Comparison of ENCODE assay signal across 8 cellular contexts in genomic region chr7:75485979-75486643, GRCh38. TPM values are rescaled to one million over a fixed set of nuclear protein-coding genes. Genes with fewer than 3 reads are reported as not detected.
A peak's percentile ranks its signal among the peaks of the same experiment; 100 is the strongest.
DNase-seq lines count a peak whose midpoint lies in the region; ATAC-seq and TF ChIP-seq lines count a peak whose summit lies in the region.
"Not testable (repeated sequence)": the region's sequence is repeated elsewhere in the genome, so short reads cannot be mapped to it uniquely, and the experiment has no call there.

Gene POM121C (minus strand): TSS chr7:75486299. CDS start chr7:75441496, 44,803 bp downstream.

- DNase-seq in NCI-H187 (lab: John Stamatoyannopoulos, UW) (peak; percentile 58 to 80), T-helper 2 cell (peak; percentile 54 to 94 (median 79)), right cardiac atrium (peak; percentile 96 to 98 (median 97)), vagina (ENCODE audit: extremely low spot score in 2 of 2) (peak; percentile 94 to 95)

- TF ChIP-seq POLR2A in vagina (IDR thresholded peaks at IDR 0.05) = not testable (repeated sequence)

- H3K36me3 ChIP-seq in rectal smooth muscle tissue (ENCODE audit: control insufficient read depth, insufficient read depth, low read length); vagina: not testable (repeated sequence)

- H3K4me1 ChIP-seq in right cardiac atrium (ENCODE audit: control insufficient read depth, insufficient read depth, low read length); rectal smooth muscle tissue (ENCODE audit: control insufficient read depth, insufficient read depth, low read length); vagina: not testable (repeated sequence)

- ATAC-seq in GM18502 (IDR thresholded peaks at IDR 0.05; ENCODE audit: poor library complexity, unreplicated experiment) (peak; percentile 99), HG02943 (IDR thresholded peaks at IDR 0.05; ENCODE audit: low read depth, unreplicated experiment) (peak; percentile 96), right cardiac atrium (peak; percentile 100)

- H3K9me3 ChIP-seq in right cardiac atrium (ENCODE audit: control insufficient read depth, low read length); vagina: not testable (repeated sequence)

- intact Hi-C loops in right cardiac atrium (cut with DNase I); vagina (cut with DNase I): not testable (repeated sequence)

- peak within 1 kb of the TSS; percentile 16 for H3K9ac ChIP-seq in rectal smooth muscle tissue (ENCODE audit: low read length)

- not testable (repeated sequence) for H3K27me3 ChIP-seq in right cardiac atrium (ENCODE audit: control insufficient read depth, insufficient read depth); rectal smooth muscle tissue (ENCODE audit: control insufficient read depth, insufficient read depth, low read length); vagina

- TF ChIP-seq CTCF in vagina (IDR thresholded peaks at IDR 0.05) = not testable (repeated sequence)

- peak within 1 kb of the TSS; percentile 83 for H3K4me3 ChIP-seq in right cardiac atrium (ENCODE audit: low read length)
- H3K4me3 ChIP-seq in rectal smooth muscle tissue (ENCODE audit: low read length) = peak within 1 kb of the TSS; percentile 70
- peak within 1 kb of the TSS; percentile 63 to 69 for H3K4me3 ChIP-seq in vagina

- WGBS in right cardiac atrium = under 1% methylated on average over 49 of the region's 49 CpGs

- H3K27ac ChIP-seq in angular gyrus (ENCODE audit: low read depth, low read length) (peak within 1 kb of the TSS; percentile 52), right cardiac atrium (ENCODE audit: low read length) (peak within 1 kb of the TSS; percentile 92), rectal smooth muscle tissue (ENCODE audit: low read depth, low read length) (peak within 1 kb of the TSS; percentile 72), vagina (peak within 1 kb of the TSS; percentile 70)

RNA-seq across cellular contexts. Expression of gene POM121C, which starts in this region (rescaled TPM):
- total RNA-seq in right cardiac atrium = 10 to 100 TPM; 23.7 to 38.5 (median 29.2) TPM
- 12.6 TPM for polyA plus RNA-seq in right cardiac atrium
- total RNA-seq in vagina = 21.6 TPM

Comparison
In these comparisons a context has a peak if more than half of its experiments do, and no peak if none do; other contexts are left out.
1. Peak in every context shown above with its lines: DNase-seq, ATAC-seq, H3K4me3 ChIP-seq and H3K27ac ChIP-seq.